Comparison of ENCODE assay signal across 15 cellular contexts in genomic region chr2:101354910-101355309, GRCh38. TPM values are rescaled to one million over a fixed set of nuclear protein-coding genes. Genes with fewer than 3 reads are reported as not detected.
DNase-seq lines count a peak whose midpoint lies in the region; ATAC-seq, FAIRE-seq and TF ChIP-seq lines count a peak whose summit lies in the region.
"Had no signal": no experiment of that assay in that cellular context is flagged by ENCODE, and none has a peak within 500 bp of the region (broad histone marks: within the 10 kb centered on the region; RNA-seq: fewer than 3 reads in every experiment).

No MANE protein-coding gene starts in this region.

- in situ Hi-C loops in HepG2 (cut with HindIII; ENCODE audit: extremely low pct_ligation_motif_present, low pct_unique_long_range_greater_than_20kb): no loop called here

- H3K4me1 ChIP-seq in HepG2 (ENCODE audit: insufficient read depth, low read length) (peaks cover 30% of the 10 kb centered on the region), thyroid gland (no peaks in the 10 kb centered on the region)

- peak; percentile 37 for ATAC-seq in left ventricle myocardium superior
- no peak for ATAC-seq in HepG2
- ATAC-seq in GM21737 (IDR thresholded peaks at IDR 0.05; ENCODE audit: unreplicated experiment): no peak
- ATAC-seq: HCT116 had no signal

- H3K27me3 ChIP-seq in HepG2 (ENCODE audit: control insufficient read depth in 1 of 2, insufficient read depth in 2 of 2, low read length in 2 of 2) (peaks cover 0 to 8% of the 10 kb centered on the region in 2 experiments; a peak in 3 of 5 replicates), thyroid gland (no peaks in the 10 kb centered on the region)
- H3K27me3 ChIP-seq: BLaER1 treated with 17β-estradiol and CSF1 and Interleukin-3, amounts not matched to agents 10 nM and 100 nM had no signal

- DNase-seq in left ventricle myocardium superior: no peak
- DNase-seq in cardiac septum (ENCODE audit: low spot score): no peak
- DNase-seq in RWPE1 (ENCODE audit: low spot score): no peak
- no peak for DNase-seq in HepG2 (ENCODE audit: low spot score)
- peak; percentile 18 to 41 for DNase-seq in thyroid gland
- no peak for DNase-seq in NCI-H510A (lab: John Stamatoyannopoulos, UW)
- DNase-seq in NAMALWA (ENCODE audit: low spot score): no peak
- DNase-seq: ACHN; Calu3; CD4-positive, CD25-positive, alpha-beta regulatory T cell; DMS 273 treated with DMSO at 0.1 percent for 48 hours had no signal

- H3K27ac ChIP-seq in RWPE1 (peak overlapping the region; percentile 95), HepG2 (ENCODE audit: extremely low read length, insufficient read depth, low read length) (no peak overlapping the region), thyroid gland (no peak overlapping the region)
- H3K27ac ChIP-seq: BLaER1 treated with 17β-estradiol and CSF1 and Interleukin-3, amounts not matched to agents 10 nM and 100 nM had no signal

- CTCF ChIA-PET in RWPE1 (lab: Yijun Ruan, JAX) (interaction anchor here (0.6 to 2.3 kb wide), 2 partner anchors 12 to 625 kb away, joined by 3 to 7 read pairs; no protein-coding TSS in a partner anchor), HepG2 (lab: Yijun Ruan, JAX; ENCODE audit: low intra/inter-chr PET ratio, low total read pairs) (no interaction called here)

- TF ChIP-seq RAD21 in HepG2 (CRISPR knock-in tag; IDR thresholded peaks at IDR 0.05): no peak

- H3K4me3 ChIP-seq in HepG2 (replicated peaks in 1 of 3; ENCODE audit: insufficient read depth in 1 of 3, low read depth in 2 of 3, low read length in 3 of 3): no peak overlapping the region
- H3K4me3 ChIP-seq in thyroid gland (replicated peaks in 1 of 3): no peak overlapping the region
- H3K4me3 ChIP-seq: BLaER1 treated with 17β-estradiol and CSF1 and Interleukin-3, amounts not matched to agents 10 nM and 100 nM had no signal

- TF ChIP-seq EP300 in HepG2 (IDR thresholded peaks at IDR 0.05; ENCODE audit: low read depth in 2 of 2, low read length in 2 of 2): no peak
- no peak for TF ChIP-seq EP300 in HepG2 (CRISPR knock-in tag; IDR thresholded peaks at IDR 0.05; ENCODE audit: borderline replicate concordance)

- no peak overlapping the region for H3K9ac ChIP-seq in HepG2 (ENCODE audit: insufficient read depth, low read depth, low read length)
- H3K9ac ChIP-seq: BLaER1 treated with 17β-estradiol and CSF1 and Interleukin-3, amounts not matched to agents 10 nM and 100 nM had no signal

- no peak for FAIRE-seq in HepG2 (lab: Jason Lieb, UNC)

- POLR2A ChIA-PET in RWPE1 (lab: Yijun Ruan, JAX; ENCODE audit: low non-redundant PET): no interaction called here
- POLR2A ChIA-PET in HepG2 (lab: Yijun Ruan, JAX): interaction anchor here (0.8 to 1.1 kb wide), 2 partner anchors 19 to 24 kb away, joined by 3 read pairs; no protein-coding TSS in a partner anchor

- TF ChIP-seq POLR2A in HepG2 (IDR thresholded peaks at IDR 0.05; ENCODE audit: insufficient read depth in 1 of 2, low read depth in 2 of 2, low read length in 2 of 2) (no peak), thyroid gland (IDR thresholded peaks at IDR 0.05) (no peak)

- no peaks in the 10 kb centered on the region for H4K20me1 ChIP-seq in HepG2 (ENCODE audit: insufficient read depth, low read length)
- H4K20me1 ChIP-seq: BLaER1 treated with 17β-estradiol and CSF1 and Interleukin-3, amounts not matched to agents 10 nM and 100 nM had no signal

- TF ChIP-seq CTCF in RWPE1 (conservative IDR thresholded peaks at IDR 0.05; ENCODE audit: low read depth) (no peak), HepG2 (CRISPR knock-in tag; IDR thresholded peaks at IDR 0.05) (no peak), thyroid gland (IDR thresholded peaks at IDR 0.05) (no peak)

- no peak overlapping the region for H3K4me2 ChIP-seq in HepG2 (ENCODE audit: low read depth, low read length)
- H3K4me2 ChIP-seq: BLaER1 treated with 17β-estradiol and CSF1 and Interleukin-3, amounts not matched to agents 10 nM and 100 nM had no signal

- H3K9me3 ChIP-seq in HepG2 (ENCODE audit: low read length) (no peaks in the 10 kb centered on the region), thyroid gland (no peaks in the 10 kb centered on the region)
- H3K9me3 ChIP-seq: BLaER1 treated with 17β-estradiol and CSF1 and Interleukin-3, amounts not matched to agents 10 nM and 100 nM had no signal

- H2AFZ ChIP-seq in HepG2 (ENCODE audit: low read length): no peak overlapping the region

- H3K36me3 ChIP-seq in HepG2 (replicated peaks in 1 of 2; ENCODE audit: control insufficient read depth in 1 of 2, insufficient read depth in 2 of 2, low read length in 2 of 2): no peaks in the 10 kb centered on the region
- H3K36me3 ChIP-seq in thyroid gland: no peaks in the 10 kb centered on the region
- H3K36me3 ChIP-seq: BLaER1 treated with 17β-estradiol and CSF1 and Interleukin-3, amounts not matched to agents 10 nM and 100 nM had no signal

- BruUV-seq in HepG2 (replicated peaks; lab: Mats Ljungman, UMichigan): no TSS peak

- no peaks in the 10 kb centered on the region for H3K79me2 ChIP-seq in HepG2 (ENCODE audit: insufficient read depth, low read length)

- WGBS in HepG2 (ENCODE audit: low lambda C conversion rate): 54% methylated on average over 6 of the region's 6 CpGs
- 49 to 76% methylated on average over 6 of the region's 6 CpGs for WGBS in thyroid gland, 2 donors

- intact Hi-C loops in left ventricle myocardium superior (cut with micrococcal nuclease): no loop called here
- intact Hi-C loops in cardiac septum (cut with DNase I): no loop called here
- intact Hi-C loops in HepG2 (cut with micrococcal nuclease; ENCODE audit: unreplicated experiment): no loop called here
- intact Hi-C loops in thyroid gland (cut with DNase I): no loop called here

TF ChIP-seq in HepG2, 621 proteins besides CTCF, POLR2A, EP300 and RAD21 (continues in another document):
- TF ChIP-seq IRF9 (CRISPR knock-in tag; IDR thresholded peaks at IDR 0.05; ENCODE audit: borderline replicate concordance): no peak

RNA-seq across cellular contexts. Expression of gene CREG2, which starts 32.4 kb away (rescaled TPM):
- total RNA-seq in left ventricle myocardium superior: not detected
- 0.81 TPM for total RNA-seq in cardiac septum
- 0.18 TPM in 1 of 2 replicates, not detected in the other for total RNA-seq in HepG2 (2016; rRNA removed; fragmentation: Illumina TruSeq; extraction: Trizol)
- not detected in 2 replicates for total RNA-seq in HepG2 (2016; cell fraction: cytosol; rRNA removed; fragmentation: Illumina TruSeq; extraction: Trizol; ENCODE audit: low read depth)
- total RNA-seq in HepG2 (2016; cell fraction: insoluble cytoplasmic fraction; rRNA removed; fragmentation: Illumina TruSeq; extraction: Trizol): 0.13 TPM in 1 of 2 replicates, not detected in the other
- 0.28 TPM in 1 of 2 replicates, not detected in the other for total RNA-seq in HepG2 (2016; cell fraction: membrane; rRNA removed; fragmentation: Illumina TruSeq; extraction: Trizol)
- not detected in 2 replicates for total RNA-seq in HepG2 (2016; cell fraction: nucleus; rRNA removed; fragmentation: Illumina TruSeq; extraction: Trizol)
- polyA plus RNA-seq in HepG2 (2011; rRNA removed): 0.20 and 0.26 TPM in 2 replicates
- 0.43 and 0.49 TPM in 2 replicates for polyA plus RNA-seq in HepG2 (2011; cell fraction: cytosol; rRNA removed)
- 0.14 and 0.26 TPM in 2 replicates for polyA plus RNA-seq in HepG2 (2011; cell fraction: nucleus; rRNA removed)
- 0.08 and 0.29 TPM in 2 replicates for polyA plus RNA-seq in HepG2 (2012)
- 0.20 TPM in 1 of 2 replicates, not detected in the other for polyA plus RNA-seq in HepG2 (2016; cell fraction: cytosol; fragmentation: Illumina TruSeq; extraction: Trizol; ENCODE audit: low read depth)
- polyA plus RNA-seq in HepG2 (2016; cell fraction: insoluble cytoplasmic fraction; fragmentation: Illumina TruSeq; extraction: Trizol; ENCODE audit: low read depth): not detected in 2 replicates
- polyA plus RNA-seq in HepG2 (2016; cell fraction: membrane; fragmentation: Illumina TruSeq; extraction: Trizol; ENCODE audit: low read depth): 0.47 TPM in 1 of 2 replicates, not detected in the other
- not detected in 2 replicates for polyA plus RNA-seq in HepG2 (2016; cell fraction: nucleus; fragmentation: Illumina TruSeq; extraction: Trizol; ENCODE audit: insufficient read depth, low read depth)
- 40.8 TPM in 1 of 2 replicates, not detected in the other for polyA minus RNA-seq in HepG2 (2011; rRNA and poly(A)+ RNA removed; ENCODE audit: low replicate concordance)
- 0.99 TPM in 1 of 2 replicates, not detected in the other for polyA minus RNA-seq in HepG2 (2011; cell fraction: cytosol; rRNA and poly(A)+ RNA removed)
- polyA minus RNA-seq in HepG2 (2011; cell fraction: nucleus; rRNA and poly(A)+ RNA removed): not detected in 2 replicates
- not detected for total RNA-seq in thyroid gland
- total RNA-seq: H4 had no signal

RNA-seq across cellular contexts. Expression of gene RNF149, which starts 46.4 kb away (rescaled TPM):
- 16.6 TPM for total RNA-seq in left ventricle myocardium superior
- total RNA-seq in cardiac septum: 22.1 TPM
- 45.7 and 109 TPM in 2 replicates for total RNA-seq in HepG2 (2016; rRNA removed; fragmentation: Illumina TruSeq; extraction: Trizol)
- 31.6 and 37.7 TPM in 2 replicates for total RNA-seq in HepG2 (2016; cell fraction: cytosol; rRNA removed; fragmentation: Illumina TruSeq; extraction: Trizol; ENCODE audit: low read depth)
- 40.9 and 111 TPM in 2 replicates for total RNA-seq in HepG2 (2016; cell fraction: insoluble cytoplasmic fraction; rRNA removed; fragmentation: Illumina TruSeq; extraction: Trizol)
- total RNA-seq in HepG2 (2016; cell fraction: membrane; rRNA removed; fragmentation: Illumina TruSeq; extraction: Trizol): 40.3 and 50.9 TPM in 2 replicates
- 138 and 175 TPM in 2 replicates for total RNA-seq in HepG2 (2016; cell fraction: nucleus; rRNA removed; fragmentation: Illumina TruSeq; extraction: Trizol)
- 87.2 and 87.6 TPM in 2 replicates for polyA plus RNA-seq in HepG2 (2011; rRNA removed)
- polyA plus RNA-seq in HepG2 (2011; cell fraction: cytosol; rRNA removed): 33.2 and 46.3 TPM in 2 replicates
- polyA plus RNA-seq in HepG2 (2011; cell fraction: nucleus; rRNA removed): 67.6 and 82.1 TPM in 2 replicates
- 91.6 and 103 TPM in 2 replicates for polyA plus RNA-seq in HepG2 (2012)
- polyA plus RNA-seq in HepG2 (2016; cell fraction: cytosol; fragmentation: Illumina TruSeq; extraction: Trizol; ENCODE audit: low read depth): 12.2 and 15.7 TPM in 2 replicates
- 37.5 and 38.4 TPM in 2 replicates for polyA plus RNA-seq in HepG2 (2016; cell fraction: insoluble cytoplasmic fraction; fragmentation: Illumina TruSeq; extraction: Trizol; ENCODE audit: low read depth)
- 22.7 and 27.3 TPM in 2 replicates for polyA plus RNA-seq in HepG2 (2016; cell fraction: membrane; fragmentation: Illumina TruSeq; extraction: Trizol; ENCODE audit: low read depth)
- 273 and 274 TPM in 2 replicates for polyA plus RNA-seq in HepG2 (2016; cell fraction: nucleus; fragmentation: Illumina TruSeq; extraction: Trizol; ENCODE audit: insufficient read depth, low read depth)
- 41.3 and 47.7 TPM in 2 replicates for polyA minus RNA-seq in HepG2 (2011; rRNA and poly(A)+ RNA removed; ENCODE audit: low replicate concordance)
- polyA minus RNA-seq in HepG2 (2011; cell fraction: cytosol; rRNA and poly(A)+ RNA removed): 41.9 and 57.0 TPM in 2 replicates
- 147 and 171 TPM in 2 replicates for polyA minus RNA-seq in HepG2 (2011; cell fraction: nucleus; rRNA and poly(A)+ RNA removed)
- 10 to 100 TPM; 49.5 to 95.6 (median 68.5) TPM for total RNA-seq in thyroid gland

Comparison
In these comparisons a context has a peak if more than half of its experiments do, and no peak if none do; other contexts are left out.
1. DNase-seq: peak in thyroid gland (2 of 2); none in left ventricle myocardium superior (single experiment), cardiac septum (single experiment), RWPE1 (single experiment), HepG2 (single experiment), NCI-H510A (single experiment) and NAMALWA (single experiment).